ENCODE assay signal across 14 cellular contexts in the genomic region with DNA sequence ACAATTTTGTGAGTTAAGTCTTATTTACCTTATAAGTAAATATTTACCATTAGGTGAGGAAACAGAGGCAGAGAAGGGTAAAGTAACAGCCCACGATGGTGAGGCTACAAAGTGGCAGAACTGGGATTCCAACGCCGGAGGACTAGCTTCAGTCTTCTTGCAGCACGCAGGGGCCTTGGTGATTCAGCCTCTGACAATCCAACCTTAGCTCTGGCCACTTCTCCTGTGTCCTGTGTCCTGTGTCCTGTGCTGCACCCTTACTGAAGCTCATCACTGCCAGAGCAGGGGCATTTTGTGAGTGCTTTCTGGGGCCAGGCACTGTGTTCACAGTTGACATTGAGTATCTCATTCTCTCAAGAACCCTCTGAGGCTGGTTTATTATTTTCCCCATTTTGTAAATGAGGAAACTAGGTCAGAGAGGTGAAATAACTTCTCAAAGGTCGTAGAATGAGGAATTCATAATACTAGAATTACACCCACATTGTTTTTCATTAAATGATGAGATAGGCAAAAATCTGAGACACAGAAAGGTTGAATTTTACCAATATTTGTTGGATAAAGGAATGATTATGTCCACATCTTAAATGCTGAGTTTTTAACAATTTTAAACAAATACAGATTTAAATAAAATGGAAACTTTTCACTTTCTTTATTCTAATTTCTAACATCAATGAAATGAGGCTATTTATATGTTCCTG.
DNase-seq lines count a peak whose midpoint lies in the region; ATAC-seq, FAIRE-seq and TF ChIP-seq lines count a peak whose summit lies in the region.
"Had no signal": no experiment of that assay in that cellular context is flagged by ENCODE, and none has a peak within 500 bp of the region (broad histone marks: within the 10 kb centered on the region; RNA-seq: fewer than 3 reads in every experiment).

No MANE protein-coding gene starts in this region.

- H3K4me2 ChIP-seq in osteoblast (ENCODE audit: insufficient read depth, low read length): no peak overlapping the region

- ATAC-seq in activated B cell treated with CpG ODN at 0.5 μM for 24 hours (ENCODE audit: low read depth) (no peak), HG02938 (IDR thresholded peaks at IDR 0.05; ENCODE audit: unreplicated experiment) (no peak)
- ATAC-seq in stimulated activated naive B cell treated with anti-CD40 and anti-IgM and Interleukin-4, amounts not matched to agents 10 μg/mL and 1 μg/mL and 100 μg/mL, for 72 hours (replicated peaks): no peak

- intact Hi-C loops in activated B cell treated with CpG ODN at 0.5 μM for 24 hours (cut with micrococcal nuclease): no loop called here

- no peaks in the 10 kb centered on the region for H3K9me3 ChIP-seq in osteoblast (ENCODE audit: low read depth, low read length)
- H3K9me3 ChIP-seq: HAP-1 had no signal

- H3K4me1 Mint-ChIP-seq in activated B cell treated with CpG ODN at 0.5 μM for 24 hours: peaks cover 31% of the 10 kb centered on the region
- peaks cover 21 to 25% of the 10 kb centered on the region in 2 donors for H3K4me1 Mint-ChIP-seq in stimulated activated naive B cell treated with anti-CD40 and anti-IgM and Interleukin-4, amounts not matched to agents 10 μg/mL and 1 μg/mL and 100 μg/mL, for 72 hours

- TF ChIP-seq CTCF in activated B cell treated with CpG ODN at 0.5 μM for 24 hours (IDR thresholded peaks at IDR 0.05): no peak
- TF ChIP-seq CTCF in osteoblast (IDR thresholded peaks at IDR 0.05; ENCODE audit: extremely low read depth, low read depth, low read length): no peak

- H2AFZ ChIP-seq in osteoblast (ENCODE audit: low read length): no peak overlapping the region

- H3K27me3 Mint-ChIP-seq in activated B cell treated with CpG ODN at 0.5 μM for 24 hours: no peaks in the 10 kb centered on the region
- no peaks in the 10 kb centered on the region for H3K27me3 Mint-ChIP-seq in stimulated activated naive B cell treated with anti-CD40 and anti-IgM and Interleukin-4, amounts not matched to agents 10 μg/mL and 1 μg/mL and 100 μg/mL, for 72 hours

- H3K4me3 Mint-ChIP-seq in activated B cell treated with CpG ODN at 0.5 μM for 24 hours: peak overlapping the region; percentile 12
- no peak overlapping the region for H3K4me3 Mint-ChIP-seq in stimulated activated naive B cell treated with anti-CD40 and anti-IgM and Interleukin-4, amounts not matched to agents 10 μg/mL and 1 μg/mL and 100 μg/mL, for 72 hours
- H3K4me3 Mint-ChIP-seq: CD14-positive monocyte; CD8-positive, alpha-beta memory T cell had no signal

- no peak overlapping the region for H3K4me3 ChIP-seq in osteoblast (ENCODE audit: insufficient read depth, low read length)
- H3K4me3 ChIP-seq: HAP-1 had no signal

- H4K20me1 ChIP-seq in osteoblast (ENCODE audit: insufficient read depth, low read length): no peaks in the 10 kb centered on the region

- no peaks in the 10 kb centered on the region for H3K4me1 ChIP-seq in osteoblast (ENCODE audit: insufficient read depth, low read length)
- H3K4me1 ChIP-seq: HAP-1 had no signal

- no peak overlapping the region for H3K27ac ChIP-seq in osteoblast (ENCODE audit: low read depth, low read length)

- CTCF ChIA-PET in activated B cell treated with CpG ODN at 0.5 μM for 24 hours (lab: Charles Lee): interaction anchor here (0.8 to 4.4 kb wide), 9 partner anchors 8 to 503 kb away, joined by 3 to 46 read pairs (median 4); no protein-coding TSS in a partner anchor

- POLR2A ChIA-PET in activated B cell treated with CpG ODN at 0.5 μM for 24 hours (lab: Charles Lee): interaction anchor here (0.6 to 1.0 kb wide), 3 partner anchors 11 to 308 kb away, joined by 3 read pairs; no protein-coding TSS in a partner anchor

- no peaks in the 10 kb centered on the region for H3K27me3 ChIP-seq in osteoblast (ENCODE audit: insufficient read depth, low read length)

- no peak for FAIRE-seq in RCC 7860 (lab: Jason Lieb, UNC)
- FAIRE-seq: A204.1 had no signal

- DNase-seq in CD1c-positive myeloid dendritic cell (ENCODE audit: extremely low spot score): peak; percentile 17
- DNase-seq in activated B cell treated with CpG ODN at 0.5 μM for 24 hours: no peak
- DNase-seq in islet precursor cell: peak; percentile 56
- peak; percentile 19 for DNase-seq in osteoblast (ENCODE audit: insufficient read length, low spot score, missing footprints)
- DNase-seq in RCC 7860 (ENCODE audit: low spot score): no peak
- no peak for DNase-seq in stimulated activated naive B cell treated with anti-CD40 and anti-IgM and Interleukin-4, amounts not matched to agents 10 μg/mL and 1 μg/mL and 100 μg/mL, for 72 hours
- DNase-seq: CD8-positive, alpha-beta memory T cell; DMS53; GF-D8; GOT3 had no signal

- H3K36me3 Mint-ChIP-seq in activated B cell treated with CpG ODN at 0.5 μM for 24 hours (ENCODE audit: low read depth): peaks cover 24% of the 10 kb centered on the region
- H3K36me3 Mint-ChIP-seq in stimulated activated naive B cell treated with anti-CD40 and anti-IgM and Interleukin-4, amounts not matched to agents 10 μg/mL and 1 μg/mL and 100 μg/mL, for 72 hours: peaks cover 6 to 17% of the 10 kb centered on the region in 2 donors

- no peaks in the 10 kb centered on the region for H3K36me3 ChIP-seq in osteoblast (ENCODE audit: insufficient read depth, low read length)
- H3K36me3 ChIP-seq: HAP-1 had no signal

- H3K27ac Mint-ChIP-seq in activated B cell treated with CpG ODN at 0.5 μM for 24 hours: peak overlapping the region; percentile 60
- H3K27ac Mint-ChIP-seq in stimulated activated naive B cell treated with anti-CD40 and anti-IgM and Interleukin-4, amounts not matched to agents 10 μg/mL and 1 μg/mL and 100 μg/mL, for 72 hours: no peak overlapping the region
- H3K27ac Mint-ChIP-seq: CD14-positive monocyte had no signal

- no peaks in the 10 kb centered on the region for H3K79me2 ChIP-seq in osteoblast (ENCODE audit: insufficient read depth, low read length)

- H3K9me3 Mint-ChIP-seq in activated B cell treated with CpG ODN at 0.5 μM for 24 hours: no peaks in the 10 kb centered on the region
- no peaks in the 10 kb centered on the region for H3K9me3 Mint-ChIP-seq in stimulated activated naive B cell treated with anti-CD40 and anti-IgM and Interleukin-4, amounts not matched to agents 10 μg/mL and 1 μg/mL and 100 μg/mL, for 72 hours
- H3K9me3 Mint-ChIP-seq: CD14-positive monocyte; CD8-positive, alpha-beta memory T cell had no signal

Comparison
In these comparisons a context has a peak if more than half of its experiments do, and no peak if none do; other contexts are left out.
1. DNase-seq: peak in CD1c-positive myeloid dendritic cell (single experiment), islet precursor cell (single experiment) and osteoblast (single experiment); none in activated B cell treated with CpG ODN at 0.5 μM for 24 hours (single experiment), RCC 7860 (single experiment) and stimulated activated naive B cell treated with anti-CD40 and anti-IgM and Interleukin-4, amounts not matched to agents 10 μg/mL and 1 μg/mL and 100 μg/mL, for 72 hours (single experiment).